16 cellular contexts compared by ENCODE assay signal in the genomic region with DNA sequence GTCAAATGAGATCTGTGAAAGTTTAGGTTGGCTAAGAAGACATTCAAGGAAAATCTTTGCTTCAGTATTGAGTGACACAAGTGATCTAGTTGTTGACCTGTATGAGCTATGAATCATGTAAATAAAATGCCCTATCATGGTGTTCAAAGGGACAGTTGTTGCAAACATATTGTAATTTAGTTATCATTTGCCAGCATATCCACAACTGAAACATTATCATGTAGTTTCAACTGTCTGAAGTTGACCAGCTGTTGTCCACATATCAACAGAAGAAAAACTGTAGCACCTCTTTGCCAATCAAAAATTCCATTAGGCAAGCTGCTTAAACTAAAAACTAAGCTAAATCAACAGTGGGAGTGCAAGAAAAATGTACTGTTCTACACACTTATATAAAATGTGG.
DNase-seq lines count a peak whose midpoint lies in the region; ATAC-seq and TF ChIP-seq lines count a peak whose summit lies in the region.
"Had no signal": no experiment of that assay in that cellular context is flagged by ENCODE, and none has a peak within 500 bp of the region (broad histone marks: within the 10 kb centered on the region; RNA-seq: fewer than 3 reads in every experiment).

No MANE protein-coding gene starts in this region.

- no peak overlapping the region for H3K18ac ChIP-seq in IMR-90 (ENCODE audit: low read depth, low read length)

- dilution Hi-C loops in IMR-90 (cut with HindIII; ENCODE audit: low sequenced_read_pairs, unreplicated experiment) = no loop called here

- H3K27ac ChIP-seq in IMR-90 (ENCODE audit: insufficient read depth, low read length) (no peak overlapping the region), ovary (no peak overlapping the region)
- H3K27ac ChIP-seq: BLaER1, C4-2B had no signal

- CTCF ChIA-PET in IMR-90 (lab: Yijun Ruan, JAX) = no interaction called here

- H3K9me3 ChIP-seq in IMR-90 (ENCODE audit: control insufficient read depth, insufficient read depth, low read length) (no peaks in the 10 kb centered on the region), ovary (no peaks in the 10 kb centered on the region)
- H3K9me3 ChIP-seq: BLaER1, Caco-2 had no signal

- H2BK5ac ChIP-seq in IMR-90 (ENCODE audit: low read depth, low read length, poor library complexity, severe bottlenecking) = no peak overlapping the region

- ATAC-seq in IMR-90 (ENCODE audit: low read depth) (peak; percentile 27; the same call in 1 of the 2 replicates), GM21526 (IDR thresholded peaks at IDR 0.05; ENCODE audit: low FRiP score, unreplicated experiment) (no peak)
- ATAC-seq: CD8-positive, alpha-beta T cell; GM23338; HCT116 had no signal

- no peaks in the 10 kb centered on the region for H3K79me1 ChIP-seq in IMR-90 (ENCODE audit: low read depth in 1 of 2, low read length in 2 of 2)

- no peaks in the 10 kb centered on the region for H4K20me1 ChIP-seq in IMR-90 (ENCODE audit: insufficient read depth, low read length)
- H4K20me1 ChIP-seq: BLaER1 had no signal

- H3K4me2 ChIP-seq in IMR-90 (ENCODE audit: low read depth, low read length) = no peak overlapping the region
- H3K4me2 ChIP-seq: BLaER1, GM23338 had no signal

- in situ Hi-C loops in IMR-90 (cut with MboI; ENCODE audit: low sequenced_read_pairs) = no loop called here

- H3K14ac ChIP-seq in IMR-90 (replicated peaks; ENCODE audit: low read depth, low read length) = no peak overlapping the region

- H3K4me3 ChIP-seq in IMR-90 (ENCODE audit: insufficient read depth, low read depth, low read length) (no peak overlapping the region), ovary (no peak overlapping the region)
- H3K4me3 ChIP-seq: BLaER1, GM23338 had no signal

- H3K4ac ChIP-seq in IMR-90 (ENCODE audit: low read depth, low read length) = no peak overlapping the region

- no peaks in the 10 kb centered on the region for H3K36me3 ChIP-seq in IMR-90 (ENCODE audit: control insufficient read depth, insufficient read depth, low read length)
- no peaks in the 10 kb centered on the region for H3K36me3 ChIP-seq in ovary
- H3K36me3 ChIP-seq: BLaER1 had no signal

- H3K9me1 ChIP-seq in IMR-90 (ENCODE audit: insufficient read depth, low read length) = no peaks in the 10 kb centered on the region

- DNase-seq in IMR-90 (peak; percentile 1), OCI-M1 (lab: John Stamatoyannopoulos, UW) (peak; percentile 30), myocyte (ENCODE audit: low read depth) (peak; percentile 56), NCI-H2196 (lab: John Stamatoyannopoulos, UW; ENCODE audit: unreplicated experiment) (no peak), ovary (no peak)
- DNase-seq: Caco-2; CD4-positive, CD25-positive, alpha-beta regulatory T cell; CD8-positive, alpha-beta T cell; DMS153; DND-41; H9 had no signal

- TF ChIP-seq EP300 in ovary (IDR thresholded peaks at IDR 0.05) = no peak

- no TSS peak for BruUV-seq in IMR-90 (replicated peaks; lab: Mats Ljungman, UMichigan)

- H4K8ac ChIP-seq in IMR-90 (ENCODE audit: low read depth in 2 of 2, low read length in 2 of 2) = no peak overlapping the region

- POLR2A ChIA-PET in IMR-90 (lab: Charles Lee; ENCODE audit: unreplicated experiment) = no interaction called here

- TF ChIP-seq POLR2A in IMR-90 (IDR thresholded peaks at IDR 0.05; ENCODE audit: low read depth, low read length) = no peak
- TF ChIP-seq POLR2A in ovary (IDR thresholded peaks at IDR 0.05) = no peak

- H2BK120ac ChIP-seq in IMR-90 (ENCODE audit: low read depth, low read length) = no peak overlapping the region

- no peak overlapping the region for H4K91ac ChIP-seq in IMR-90 (ENCODE audit: insufficient read depth, low read depth, low read length)

- no peak overlapping the region for H3K9ac ChIP-seq in IMR-90 (ENCODE audit: low read depth, low read length)
- H3K9ac ChIP-seq: BLaER1 had no signal

- H3K4me1 ChIP-seq in IMR-90 (ENCODE audit: control insufficient read depth, insufficient read depth, low read length) (peaks cover 1% of the 10 kb centered on the region; the same call in 1 of the 2 replicates), ovary (ENCODE audit: insufficient read depth) (no peaks in the 10 kb centered on the region)
- H3K4me1 ChIP-seq: BLaER1, Caco-2 had no signal

- H3K27me3 ChIP-seq in IMR-90 (ENCODE audit: control insufficient read depth, insufficient read depth, low read length) (no peaks in the 10 kb centered on the region), ovary (no peaks in the 10 kb centered on the region)
- H3K27me3 ChIP-seq: BLaER1 had no signal

- H4K5ac ChIP-seq in IMR-90 (ENCODE audit: low read depth, low read length) = no peak overlapping the region

- TF ChIP-seq CTCF in IMR-90 (conservative IDR thresholded peaks at IDR 0.05; ENCODE audit: low read depth, low read length) = no peak
- TF ChIP-seq CTCF in ovary (IDR thresholded peaks at IDR 0.05) = no peak

- H2AK5ac ChIP-seq in IMR-90 (ENCODE audit: low read depth, low read length) = no peak overlapping the region

- no peak overlapping the region for H3K56ac ChIP-seq in IMR-90 (ENCODE audit: extremely low read depth, insufficient read depth, low read length)

- intact Hi-C loops in IMR-90 (cut with micrococcal nuclease) = no loop called here
- intact Hi-C loops in ovary (cut with DNase I) = no loop called here

- H2AFZ ChIP-seq in IMR-90 (replicated peaks; ENCODE audit: low read length, poor library complexity) = no peak overlapping the region
- H2AFZ ChIP-seq: GM23338 had no signal

- H2AK9ac ChIP-seq in IMR-90 (replicated peaks; ENCODE audit: low read depth, low read length, poor library complexity) = no peak overlapping the region

- no peak overlapping the region for H3K23ac ChIP-seq in IMR-90 (ENCODE audit: low read depth, low read length)

- no peak overlapping the region for H2BK20ac ChIP-seq in IMR-90 (ENCODE audit: low read depth, low read length)

- TF ChIP-seq RAD21 in IMR-90 (IDR thresholded peaks at IDR 0.05; ENCODE audit: low read length) = no peak

- H2BK15ac ChIP-seq in IMR-90 (ENCODE audit: low read depth, low read length) = no peak overlapping the region

TF ChIP-seq in IMR-90, 13 proteins besides CTCF, POLR2A, EP300 and RAD21:
- TF ChIP-seq, protein P1, sequence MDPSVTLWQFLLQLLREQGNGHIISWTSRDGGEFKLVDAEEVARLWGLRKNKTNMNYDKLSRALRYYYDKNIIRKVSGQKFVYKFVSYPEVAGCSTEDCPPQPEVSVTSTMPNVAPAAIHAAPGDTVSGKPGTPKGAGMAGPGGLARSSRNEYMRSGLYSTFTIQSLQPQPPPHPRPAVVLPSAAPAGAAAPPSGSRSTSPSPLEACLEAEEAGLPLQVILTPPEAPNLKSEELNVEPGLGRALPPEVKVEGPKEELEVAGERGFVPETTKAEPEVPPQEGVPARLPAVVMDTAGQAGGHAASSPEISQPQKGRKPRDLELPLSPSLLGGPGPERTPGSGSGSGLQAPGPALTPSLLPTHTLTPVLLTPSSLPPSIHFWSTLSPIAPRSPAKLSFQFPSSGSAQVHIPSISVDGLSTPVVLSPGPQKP (IDR thresholded peaks at IDR 0.05; ENCODE audit: borderline replicate concordance, low read depth, low read length) = no peak
- TF ChIP-seq MAFK (IDR thresholded peaks at IDR 0.05; ENCODE audit: low read depth, low read length) (no peak), BHLHE40 (IDR thresholded peaks at IDR 0.05; ENCODE audit: low read depth, low read length) (no peak)

Comparison
In these comparisons a context has a peak if more than half of its experiments do, and no peak if none do; other contexts are left out.
1. DNase-seq: peak in IMR-90 (single experiment), OCI-M1 (single experiment) and myocyte (single experiment); none in NCI-H2196 (single experiment) and ovary (0 of 5).